9 cellular contexts compared by ENCODE assay signal in genomic region chr16:82368041-82368440, GRCh38.
DNase-seq lines count a peak whose midpoint lies in the region; ATAC-seq and TF ChIP-seq lines count a peak whose summit lies in the region.
"Had no signal": no experiment of that assay in that cellular context is flagged by ENCODE, and none has a peak within 500 bp of the region (broad histone marks: within the 10 kb centered on the region; RNA-seq: fewer than 3 reads in every experiment).

No MANE protein-coding gene starts in this region.

- no peaks in the 10 kb centered on the region for H3K27me3 ChIP-seq in prostate gland (replicated peaks; ENCODE audit: insufficient read depth)

- no peaks in the 10 kb centered on the region for H3K36me3 ChIP-seq in prostate gland

- TF ChIP-seq CTCF in foreskin fibroblast (IDR thresholded peaks at IDR 0.05; ENCODE audit: low read depth, low read length) (peak; percentile 19), prostate gland (IDR thresholded peaks at IDR 0.05) (peak in 1 of 4 experiments; percentile 33)

- H3K9me3 ChIP-seq in prostate gland: no peaks in the 10 kb centered on the region

- no peaks in the 10 kb centered on the region for H3K4me1 ChIP-seq in prostate gland (replicated peaks)

- H3K4me3 ChIP-seq in foreskin fibroblast (ENCODE audit: low read depth in 1 of 2, low read length in 2 of 2) (no peak overlapping the region), prostate gland (no peak overlapping the region)

- peak; percentile 27 for DNase-seq in NCI-H1092 treated with DMSO at 0.1 percent for 48 hours (lab: John Stamatoyannopoulos, UW)
- DNase-seq in NCI-H1092 (lab: John Stamatoyannopoulos, UW): no peak
- DNase-seq in OCI-M1 (lab: John Stamatoyannopoulos, UW): peak; percentile 5
- peak; percentile 1 to 5 for DNase-seq in foreskin fibroblast
- peak; percentile 26 for DNase-seq in prostate gland (ENCODE audit: low spot score)
- DNase-seq in NCI-H2227 (lab: John Stamatoyannopoulos, UW; ENCODE audit: unreplicated experiment): no peak
- DNase-seq: activated B cell treated with CpG ODN at 0.5 μM for 24 hours had no signal

- ATAC-seq in GM19328 (IDR thresholded peaks at IDR 0.05; ENCODE audit: unreplicated experiment) (no peak), HG02610 (IDR thresholded peaks at IDR 0.05; ENCODE audit: unreplicated experiment) (no peak)

- intact Hi-C loops in prostate gland (cut with DNase I): no loop called here

- no peak overlapping the region for H3K27ac ChIP-seq in prostate gland

- TF ChIP-seq POLR2A in prostate gland (IDR thresholded peaks at IDR 0.05): no peak

Comparison
In these comparisons a context has a peak if more than half of its experiments do, and no peak if none do; other contexts are left out.
1. DNase-seq: peak in NCI-H1092 treated with DMSO at 0.1 percent for 48 hours (single experiment), OCI-M1 (single experiment), foreskin fibroblast (2 of 2) and prostate gland (single experiment); none in NCI-H1092 (single experiment) and NCI-H2227 (single experiment).